In genomic region chr6:99810295-99810694, GRCh38 we compare ENCODE assay signal across 31 cellular contexts.
"Had no signal": no experiment of that assay in that cellular context is flagged by ENCODE, and none has a peak within 500 bp of the region (broad histone marks: within the 10 kb centered on the region; RNA-seq: fewer than 3 reads in every experiment).

No MANE protein-coding gene starts in this region.

- FAIRE-seq: islet of Langerhans, kidney, pancreas had no signal

- H3K27ac Mint-ChIP-seq: immature natural killer cell; memory B cell; naive thymus-derived CD4-positive, alpha-beta T cell; nephron; stimulated activated memory B cell treated with anti-CD40 and anti-IgM and Interleukin-4, amounts not matched to agents 10 μg/mL and 1 μg/mL and 100 μg/mL, for 72 hours had no signal

- DNase-seq: hypothalamus; immature natural killer cell; kidney; left ventricle myocardium inferior; midbrain; mucosa of descending colon; naive thymus-derived CD4-positive, alpha-beta T cell; nucleus accumbens; pancreas; posterior cingulate gyrus; retina; right cardiac atrium; sigmoid colon; stimulated activated CD4-positive, alpha-beta T cell treated with anti-CD3 and anti-CD28 coated beads, Interleukin-1b, Interleukin-23, amount 100 ng/mL, for 48 hours; stimulated activated CD4-positive, alpha-beta T cell treated with anti-CD3 and anti-CD28 coated beads, Interleukin-2, amount 100 ng/mL, for 48 hours; stimulated activated CD4-positive, alpha-beta T cell treated with anti-CD3 and anti-CD28 coated beads, Interleukin-4, amount 100 ng/mL, for 4 hours; stimulated activated CD8-positive, alpha-beta memory T cell treated with anti-CD3 and anti-CD28 coated beads, Interleukin-4, amount 100 ng/mL, for 48 hours; stimulated activated naive CD4-positive, alpha-beta T cell treated with Interleukin-2 at 50 U/mL for 16 hours; stimulated activated naive CD8-positive, alpha-beta T cell treated with anti-CD3 and anti-CD28 coated beads, Interleukin-15, amount 100 ng/mL, for 72 hours; substantia nigra had no signal

- H3K4me1 Mint-ChIP-seq: immature natural killer cell; nephron; neural crest cell; stimulated activated memory B cell treated with anti-CD40 and anti-IgM and Interleukin-4, amounts not matched to agents 10 μg/mL and 1 μg/mL and 100 μg/mL, for 72 hours; stimulated activated naive CD8-positive, alpha-beta T cell treated with anti-CD3 and anti-CD28 coated beads, Interleukin-15, amount 100 ng/mL, for 72 hours had no signal

- H3K36me3 Mint-ChIP-seq: immature natural killer cell; memory B cell; naive thymus-derived CD4-positive, alpha-beta T cell; stimulated activated memory B cell treated with anti-CD40 and anti-IgM and Interleukin-4, amounts not matched to agents 10 μg/mL and 1 μg/mL and 100 μg/mL, for 72 hours had no signal

- H3K4me3 ChIP-seq: left ventricle myocardium inferior, lung, mucosa of descending colon, pancreas, prostate gland, sigmoid colon, smooth muscle cell, tibial nerve, upper lobe of left lung, vagina had no signal

- H3K4me3 Mint-ChIP-seq: immature natural killer cell; memory B cell; naive thymus-derived CD4-positive, alpha-beta T cell; nephron; neural crest cell; stimulated activated memory B cell treated with anti-CD40 and anti-IgM and Interleukin-4, amounts not matched to agents 10 μg/mL and 1 μg/mL and 100 μg/mL, for 72 hours; stimulated activated naive CD8-positive, alpha-beta T cell treated with anti-CD3 and anti-CD28 coated beads, Interleukin-15, amount 100 ng/mL, for 72 hours had no signal

- H3K27ac ChIP-seq: left ventricle myocardium inferior, pancreas, prostate gland, sigmoid colon, tibial nerve, upper lobe of left lung, vagina had no signal

- H3K36me3 ChIP-seq: left ventricle myocardium inferior, pancreas, prostate gland, sigmoid colon, tibial nerve, upper lobe of left lung, vagina had no signal

- ATAC-seq: naive thymus-derived CD4-positive, alpha-beta T cell; pancreas; right cardiac atrium; stimulated activated memory B cell treated with anti-CD40 and anti-IgM and Interleukin-4, amounts not matched to agents 10 μg/mL and 1 μg/mL and 100 μg/mL, for 72 hours; stimulated activated naive CD8-positive, alpha-beta T cell treated with anti-CD3 and anti-CD28 coated beads, Interleukin-15, amount 100 ng/mL, for 72 hours had no signal

- H3K9me3 ChIP-seq: left ventricle myocardium inferior, mucosa of descending colon, pancreas, prostate gland, sigmoid colon, tibial nerve, upper lobe of left lung, vagina had no signal

- H3K9me3 Mint-ChIP-seq: memory B cell; naive thymus-derived CD4-positive, alpha-beta T cell; nephron; neural crest cell; stimulated activated memory B cell treated with anti-CD40 and anti-IgM and Interleukin-4, amounts not matched to agents 10 μg/mL and 1 μg/mL and 100 μg/mL, for 72 hours; stimulated activated naive CD8-positive, alpha-beta T cell treated with anti-CD3 and anti-CD28 coated beads, Interleukin-15, amount 100 ng/mL, for 72 hours had no signal

- H3K27me3 ChIP-seq: pancreas, sigmoid colon, tibial nerve, upper lobe of left lung, vagina had no signal

- H3K4me2 ChIP-seq: smooth muscle cell had no signal

- H3K4me1 ChIP-seq: left ventricle myocardium inferior, pancreas, prostate gland, sigmoid colon, tibial nerve, upper lobe of left lung, vagina had no signal
